Comparison of ENCODE assay signal across 11 cellular contexts in the genomic region with DNA sequence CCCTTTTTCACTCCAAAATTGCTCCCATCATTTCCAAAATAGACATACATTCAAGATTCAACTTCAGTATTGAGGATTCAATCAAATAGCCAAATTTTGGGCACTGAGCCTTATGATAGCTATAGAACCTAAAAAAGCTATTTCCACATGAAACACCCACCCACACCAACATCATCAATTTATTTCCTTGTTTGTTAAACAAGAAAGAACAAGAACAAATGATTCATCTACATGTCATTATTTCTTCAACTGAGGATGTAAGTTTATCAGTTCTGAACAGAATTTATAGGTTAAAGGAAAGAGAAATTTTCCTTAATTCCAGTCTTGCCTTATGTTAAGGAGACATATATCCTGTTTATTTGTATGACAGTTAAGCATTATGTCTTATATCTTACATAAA. TPM values are rescaled to one million over a fixed set of nuclear protein-coding genes. Genes with fewer than 3 reads are reported as not detected.
"Had no signal": no experiment of that assay in that cellular context is flagged by ENCODE, and none has a peak within 500 bp of the region (broad histone marks: within the 10 kb centered on the region; RNA-seq: fewer than 3 reads in every experiment).

No MANE protein-coding gene starts in this region.

- H3K4me3 Mint-ChIP-seq: HFFc6 had no signal

- H3K27ac ChIP-seq: HL-60 had no signal

- H3K27ac Mint-ChIP-seq: HFFc6 had no signal

- ATAC-seq: HCT116, K562 had no signal

- H3K36me3 ChIP-seq: HAP-1 had no signal

- DNase-seq: GOT3, H7, HFFc6, IMR-90, KG1 had no signal

- H3K4me3 ChIP-seq: HAP-1, K562 had no signal

- H3K9me3 ChIP-seq: HAP-1 had no signal

RNA-seq across cellular contexts. Expression of a gene that starts 32.2 kb away (rescaled TPM):
- total RNA-seq: H4, HFFc6, HT-29, IMR-90, K562 had no signal
- polyA plus RNA-seq: IMR-90 had no signal

RNA-seq across cellular contexts. Expression of a gene that starts 53.3 kb away (rescaled TPM):
- total RNA-seq: HT-29, IMR-90 had no signal
- polyA plus RNA-seq: K562 had no signal
